In genomic region chr12:65427646-65428045, GRCh38 we compare ENCODE assay signal across 22 cellular contexts.
"Had no signal": no experiment of that assay in that cellular context is flagged by ENCODE, and none has a peak within 500 bp of the region (broad histone marks: within the 10 kb centered on the region; RNA-seq: fewer than 3 reads in every experiment).

No MANE protein-coding gene starts in this region.

- H3K27ac Mint-ChIP-seq: activated CD4-positive, alpha-beta memory T cell treated with anti-CD3 and anti-CD28 coated beads for 36 hours; activated CD4-positive, alpha-beta T cell treated with anti-CD3 and anti-CD28 coated beads for 36 hours; activated naive CD4-positive, alpha-beta T cell treated with anti-CD3 and anti-CD28 coated beads, Interleukin-2, amount 10 ng/mL, durations not matched to agents 7 days and 5 days; brain; endodermal cell; memory B cell; progenitor cell of endocrine pancreas had no signal

- H3K36me3 ChIP-seq: colonic mucosa, heart left ventricle, thoracic aorta, upper lobe of right lung had no signal

- H3K36me3 Mint-ChIP-seq: activated CD4-positive, alpha-beta memory T cell treated with anti-CD3 and anti-CD28 coated beads for 36 hours; activated naive CD4-positive, alpha-beta T cell treated with anti-CD3 and anti-CD28 coated beads, Interleukin-2, amount 10 ng/mL, durations not matched to agents 7 days and 5 days; memory B cell had no signal

- H3K4me3 ChIP-seq: colonic mucosa, gastroesophageal sphincter, heart left ventricle, mucosa of descending colon, thoracic aorta, upper lobe of right lung had no signal

- H3K27ac ChIP-seq: colonic mucosa, epithelial cell of prostate, gastroesophageal sphincter, heart left ventricle, thoracic aorta, upper lobe of right lung had no signal

- H3K27me3 Mint-ChIP-seq: activated CD4-positive, alpha-beta memory T cell treated with anti-CD3 and anti-CD28 coated beads for 36 hours; activated CD4-positive, alpha-beta T cell treated with anti-CD3 and anti-CD28 coated beads for 36 hours; activated naive CD4-positive, alpha-beta T cell treated with anti-CD3 and anti-CD28 coated beads, Interleukin-2, amount 10 ng/mL, durations not matched to agents 7 days and 5 days; brain had no signal

- H3K4me1 Mint-ChIP-seq: activated CD4-positive, alpha-beta T cell treated with anti-CD3 and anti-CD28 coated beads for 36 hours; activated naive CD4-positive, alpha-beta T cell treated with anti-CD3 and anti-CD28 coated beads, Interleukin-2, amount 10 ng/mL, durations not matched to agents 7 days and 5 days; memory B cell had no signal

- ATAC-seq: activated CD4-positive, alpha-beta T cell treated with anti-CD3 and anti-CD28 coated beads for 36 hours; gastroesophageal sphincter; left cardiac atrium; mucosa of descending colon; upper lobe of right lung had no signal

- H3K9me3 Mint-ChIP-seq: activated naive CD4-positive, alpha-beta T cell treated with anti-CD3 and anti-CD28 coated beads, Interleukin-2, amount 10 ng/mL, durations not matched to agents 7 days and 5 days; endodermal cell had no signal

- H3K27me3 ChIP-seq: colonic mucosa, gastroesophageal sphincter, heart left ventricle, upper lobe of right lung had no signal

- H3K4me3 Mint-ChIP-seq: activated CD4-positive, alpha-beta memory T cell treated with anti-CD3 and anti-CD28 coated beads for 36 hours; activated CD4-positive, alpha-beta T cell treated with anti-CD3 and anti-CD28 coated beads for 36 hours; activated naive CD4-positive, alpha-beta T cell treated with anti-CD3 and anti-CD28 coated beads, Interleukin-2, amount 10 ng/mL, durations not matched to agents 7 days and 5 days; brain; endodermal cell; memory B cell had no signal

- DNase-seq: activated CD4-positive, alpha-beta memory T cell treated with anti-CD3 and anti-CD28 coated beads for 36 hours; activated CD4-positive, alpha-beta T cell treated with anti-CD3 and anti-CD28 coated beads for 36 hours; activated effector memory CD4-positive, alpha-beta T cell treated with Interleukin-2 at 50 U/mL for 16 hours; activated naive CD4-positive, alpha-beta T cell treated with anti-CD3 and anti-CD28 coated beads, Interleukin-2, amount 10 ng/mL, durations not matched to agents 7 days and 5 days; activated T-cell treated with anti-CD3 and anti-CD28 coated beads, Interleukin-2, amount 50 U/mL, for 48 hours; caudate nucleus; colonic mucosa; endodermal cell; heart left ventricle; left cardiac atrium; mucosa of descending colon; stimulated activated CD4-positive, alpha-beta T cell treated with anti-CD3 and anti-CD28 coated beads, Interleukin-4, amount 100 ng/mL, for 24 hours; stimulated activated naive CD4-positive, alpha-beta T cell treated with Interleukin-2 at 50 U/mL for 16 hours; T-helper 1 cell; T-helper 9 cell; upper lobe of right lung had no signal

- H3K4me1 ChIP-seq: colonic mucosa had no signal

- H3K9me3 ChIP-seq: colonic mucosa had no signal
